9 cellular contexts compared by ENCODE assay signal in the genomic region with DNA sequence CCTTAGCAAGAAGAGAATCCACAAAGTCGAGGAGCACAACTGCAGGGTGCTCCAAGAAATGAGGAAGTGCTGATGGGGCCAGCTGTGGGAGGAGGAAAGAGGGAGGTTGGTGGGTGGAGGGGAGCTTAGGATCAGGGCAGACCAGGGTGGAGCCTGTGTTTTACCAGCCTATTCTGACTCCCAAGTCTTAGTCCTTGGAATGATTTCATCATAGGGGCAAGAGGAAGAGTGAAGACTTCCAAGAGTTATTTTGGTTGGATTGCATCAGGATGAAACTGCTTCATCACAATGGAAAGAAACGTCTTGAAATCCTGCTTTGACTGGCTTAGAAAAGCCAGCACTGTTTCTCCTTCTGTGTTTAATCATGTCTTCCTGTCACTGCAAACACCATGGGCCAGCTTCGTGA.
DNase-seq lines count a peak whose midpoint lies in the region; ATAC-seq, FAIRE-seq and TF ChIP-seq lines count a peak whose summit lies in the region.
"Had no signal": no experiment of that assay in that cellular context is flagged by ENCODE, and none has a peak within 500 bp of the region (broad histone marks: within the 10 kb centered on the region; RNA-seq: fewer than 3 reads in every experiment).

No MANE protein-coding gene starts in this region.

- no peak for TF ChIP-seq POLR2A in GM12892 (IDR thresholded peaks at IDR 0.05; ENCODE audit: low read depth, low read length)

- CTCF ChIA-PET in activated CD8-positive, alpha-beta T cell treated with anti-CD3 and anti-CD28 coated beads, Interleukin-2, amount 10 ng/mL, durations not matched to agents 7 days and 5 days (lab: Charles Lee): interaction anchor here (0.9 kb wide), 1 partner anchor 249 kb away, joined by 3 read pairs; no protein-coding TSS in a partner anchor

- ATAC-seq in activated CD8-positive, alpha-beta T cell treated with anti-CD3 and anti-CD28 coated beads, Interleukin-2, amount 10 ng/mL, durations not matched to agents 7 days and 5 days: no peak
- ATAC-seq in natural killer cell: no peak

- TF ChIP-seq CTCF in fibroblast of mammary gland (conservative IDR thresholded peaks at IDR 0.05; ENCODE audit: control insufficient read depth, insufficient read depth, low read depth, low read length) (no peak), natural killer cell (IDR thresholded peaks at IDR 0.05) (no peak)

- peaks cover 4% of the 10 kb centered on the region for H3K4me1 Mint-ChIP-seq in activated CD8-positive, alpha-beta T cell treated with anti-CD3 and anti-CD28 coated beads, Interleukin-2, amount 10 ng/mL, durations not matched to agents 7 days and 5 days (ENCODE audit: low read depth)
- peaks cover 0 to 18% of the 10 kb centered on the region in 2 donors for H3K4me1 Mint-ChIP-seq in natural killer cell

- intact Hi-C loops in natural killer cell (cut with micrococcal nuclease): no loop called here

- FAIRE-seq in GM12892 (lab: Jason Lieb, UNC): peak; percentile 73
- FAIRE-seq in urothelium cell line (lab: Jason Lieb, UNC): no peak

- POLR2A ChIA-PET in activated CD8-positive, alpha-beta T cell treated with anti-CD3 and anti-CD28 coated beads, Interleukin-2, amount 10 ng/mL, durations not matched to agents 7 days and 5 days (lab: Charles Lee): interaction anchor here (1.1 kb wide), 1 partner anchor 100 kb away, joined by 3 read pairs; no protein-coding TSS in a partner anchor

- no peak for DNase-seq in GM12892 (ENCODE audit: insufficient read length)
- peak; percentile 35 for DNase-seq in SIG-M5 (lab: John Stamatoyannopoulos, UW)
- peak; percentile 82 for DNase-seq in fibroblast of mammary gland (ENCODE audit: low read depth)
- DNase-seq in pons (ENCODE audit: low spot score): peak; percentile 29
- DNase-seq in urothelium cell line (ENCODE audit: low spot score): no peak
- no peak for DNase-seq in activated CD8-positive, alpha-beta T cell treated with anti-CD3 and anti-CD28 coated beads, Interleukin-2, amount 10 ng/mL, durations not matched to agents 7 days and 5 days
- no peak for DNase-seq in natural killer cell
- DNase-seq in occipital lobe (lab: John Stamatoyannopoulos, UW): no peak
- DNase-seq: nucleus accumbens had no signal

- no peaks in the 10 kb centered on the region for H3K36me3 Mint-ChIP-seq in activated CD8-positive, alpha-beta T cell treated with anti-CD3 and anti-CD28 coated beads, Interleukin-2, amount 10 ng/mL, durations not matched to agents 7 days and 5 days (ENCODE audit: low read depth)
- H3K36me3 Mint-ChIP-seq in natural killer cell: no peaks in the 10 kb centered on the region

- no peak overlapping the region for H3K4me3 Mint-ChIP-seq in activated CD8-positive, alpha-beta T cell treated with anti-CD3 and anti-CD28 coated beads, Interleukin-2, amount 10 ng/mL, durations not matched to agents 7 days and 5 days
- H3K4me3 Mint-ChIP-seq in natural killer cell: no peak overlapping the region

- no peaks in the 10 kb centered on the region for H3K9me3 Mint-ChIP-seq in activated CD8-positive, alpha-beta T cell treated with anti-CD3 and anti-CD28 coated beads, Interleukin-2, amount 10 ng/mL, durations not matched to agents 7 days and 5 days (ENCODE audit: insufficient read depth)
- H3K9me3 Mint-ChIP-seq in natural killer cell: no peaks in the 10 kb centered on the region

- H3K4me3 ChIP-seq in fibroblast of mammary gland (ENCODE audit: control insufficient read depth, low read depth, low read length): no peak overlapping the region

- H3K27me3 Mint-ChIP-seq in activated CD8-positive, alpha-beta T cell treated with anti-CD3 and anti-CD28 coated beads, Interleukin-2, amount 10 ng/mL, durations not matched to agents 7 days and 5 days (ENCODE audit: low read depth): no peaks in the 10 kb centered on the region
- H3K27me3 Mint-ChIP-seq in natural killer cell (ENCODE audit: low read depth in 2 of 2): peaks cover 6 to 15% of the 10 kb centered on the region in 2 donors

- no peak overlapping the region for H3K27ac Mint-ChIP-seq in activated CD8-positive, alpha-beta T cell treated with anti-CD3 and anti-CD28 coated beads, Interleukin-2, amount 10 ng/mL, durations not matched to agents 7 days and 5 days
- no peak overlapping the region for H3K27ac Mint-ChIP-seq in natural killer cell

Comparison
In these comparisons a context has a peak if more than half of its experiments do, and no peak if none do; other contexts are left out.
1. DNase-seq: peak in SIG-M5 (single experiment), fibroblast of mammary gland (single experiment) and pons (single experiment); none in GM12892 (single experiment), urothelium cell line (single experiment), activated CD8-positive, alpha-beta T cell treated with anti-CD3 and anti-CD28 coated beads, Interleukin-2, amount 10 ng/mL, durations not matched to agents 7 days and 5 days (single experiment), natural killer cell (single experiment) and occipital lobe (single experiment).